Comparison of ENCODE assay signal across 15 cellular contexts in the genomic region with DNA sequence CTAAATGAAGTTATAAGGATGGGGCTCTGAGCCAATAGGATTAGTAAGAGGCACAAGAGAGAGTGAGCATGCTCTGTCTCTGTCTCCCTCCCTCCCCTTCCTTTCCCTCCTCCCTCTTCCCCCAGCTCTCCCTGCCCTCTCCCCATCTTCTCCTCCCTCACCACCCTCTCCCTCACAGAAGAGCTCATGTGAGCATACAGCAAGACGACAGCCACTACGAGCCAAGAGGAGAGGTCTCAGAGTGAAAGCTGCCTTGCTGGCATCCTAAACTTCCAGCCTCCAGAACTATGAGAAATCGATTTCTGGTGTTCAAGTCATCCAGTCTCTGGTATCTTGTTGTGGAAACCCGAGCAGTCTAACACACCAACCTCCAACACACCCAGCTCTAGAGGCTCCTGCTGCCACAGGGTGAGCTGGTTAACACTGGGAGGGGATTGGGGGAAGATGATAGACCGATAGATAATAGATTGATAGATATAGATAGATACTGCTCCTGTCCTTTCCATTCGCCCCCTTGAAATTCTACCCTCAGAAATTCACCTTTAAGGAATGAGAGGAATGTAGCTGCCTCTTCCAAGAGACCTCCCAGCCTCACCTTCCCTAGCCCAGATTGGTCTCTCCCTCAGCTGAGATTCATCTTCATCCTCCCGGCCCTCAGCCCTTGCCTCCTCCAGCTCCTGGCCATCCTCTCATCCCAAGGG. TPM values are rescaled to one million over a fixed set of nuclear protein-coding genes. Genes with fewer than 3 reads are reported as not detected.
DNase-seq lines count a peak whose midpoint lies in the region; ATAC-seq and TF ChIP-seq lines count a peak whose summit lies in the region.
"Had no signal": no experiment of that assay in that cellular context is flagged by ENCODE, and none has a peak within 500 bp of the region (broad histone marks: within the 10 kb centered on the region; RNA-seq: fewer than 3 reads in every experiment).

No MANE protein-coding gene starts in this region.

- H3K27me3 ChIP-seq in HCT116 (ENCODE audit: insufficient read depth, low read length), result no peaks in the 10 kb centered on the region
- H3K27me3 ChIP-seq: right atrium auricular region, stomach had no signal

- peak overlapping the region in 1 of 2 experiments; percentile 35; a peak in 2 of 4 replicates for H3K4me3 ChIP-seq in HCT116 (replicated peaks in 1 of 2; ENCODE audit: low read depth in 1 of 2, low read length in 2 of 2)
- no peak overlapping the region for H3K4me3 ChIP-seq in fibroblast of the aortic adventitia (ENCODE audit: low read depth, low read length)
- H3K4me3 ChIP-seq: right atrium auricular region, stomach had no signal

- POLR2A ChIA-PET in HCT116 (lab: Charles Lee), result interaction anchor here (1.2 kb wide), 1 partner anchor 25 kb away, joined by 3 read pairs; a partner anchor contains a TSS
- POLR2A ChIA-PET in WTC11 (lab: Charles Lee), result interaction anchor here (0.5 to 1.5 kb wide), 4 partner anchors 25 to 462 kb away, joined by 3 to 7 read pairs (median 4); no protein-coding TSS in a partner anchor

- CTCF ChIA-PET in HCT116 (lab: Charles Lee) (no interaction called here), WTC11 (lab: Charles Lee) (interaction anchor here (1.1 to 4.7 kb wide), 4 partner anchors 9 to 161 kb away, joined by 4 to 19 read pairs (median 4); no protein-coding TSS in a partner anchor)

- no peaks in the 10 kb centered on the region for H3K9me3 Mint-ChIP-seq in WTC11
- H3K9me3 Mint-ChIP-seq: activated B cell treated with CpG ODN at 0.5 μM for 24 hours had no signal

- H2AFZ ChIP-seq in HCT116 (ENCODE audit: low read depth, low read length, poor library complexity, severe bottlenecking), result peak overlapping the region; percentile 93

- TF ChIP-seq POLR2A in HCT116 (IDR thresholded peaks at IDR 0.05; ENCODE audit: borderline replicate concordance, extremely low read depth, insufficient read depth, insufficient read length), result no peak

- H3K9me3 ChIP-seq in HCT116 (ENCODE audit: control insufficient read depth in 1 of 2, insufficient read depth in 1 of 2, low read depth in 1 of 2, low read length in 2 of 2), result no peaks in the 10 kb centered on the region
- H3K9me3 ChIP-seq: right atrium auricular region, stomach had no signal

- H3K79me2 ChIP-seq in HCT116 (ENCODE audit: insufficient read depth, low read length), result no peaks in the 10 kb centered on the region

- H3K36me3 ChIP-seq in HCT116 (ENCODE audit: control insufficient read depth in 1 of 2, insufficient read depth in 2 of 2, low read length in 2 of 2), result no peaks in the 10 kb centered on the region
- H3K36me3 ChIP-seq: right atrium auricular region, stomach had no signal

- H3K4me1 Mint-ChIP-seq in WTC11, result peaks cover 23% of the 10 kb centered on the region
- H3K4me1 Mint-ChIP-seq: activated B cell treated with CpG ODN at 0.5 μM for 24 hours had no signal

- H3K9me2 ChIP-seq in HCT116 (ENCODE audit: insufficient read depth), result no peaks in the 10 kb centered on the region

- TF ChIP-seq RAD21 in HCT116 (IDR thresholded peaks at IDR 0.05; ENCODE audit: low read depth), result no peak

- BruUV-seq in HCT116 (replicated peaks; lab: Mats Ljungman, UMichigan), result no TSS peak

- peaks cover 3% of the 10 kb centered on the region for H3K27me3 Mint-ChIP-seq in WTC11 (ENCODE audit: low read depth)
- H3K27me3 Mint-ChIP-seq: activated naive CD8-positive, alpha-beta T cell had no signal

- no peaks in the 10 kb centered on the region for H4K20me1 ChIP-seq in HCT116 (ENCODE audit: insufficient read depth)

- H3K4me2 ChIP-seq in HCT116 (ENCODE audit: low read length), result peak overlapping the region; percentile 69

- no peaks in the 10 kb centered on the region for H3K36me3 Mint-ChIP-seq in WTC11
- H3K36me3 Mint-ChIP-seq: activated naive CD8-positive, alpha-beta T cell had no signal

- ATAC-seq in HCT116, result peak; percentile 16; the same call in 1 of the 2 replicates
- peak; percentile 44 for ATAC-seq in WTC11

- H3K4me3 Mint-ChIP-seq in WTC11, result no peak overlapping the region
- H3K4me3 Mint-ChIP-seq: activated B cell treated with CpG ODN at 0.5 μM for 24 hours; activated naive CD8-positive, alpha-beta T cell had no signal

- intact Hi-C loops in HCT116 (cut with micrococcal nuclease), result loop anchor here (5.0 kb wide), 1 partner anchor 93 kb away; no protein-coding TSS in a partner anchor

- DNase-seq in HCT116 (ENCODE audit: low read depth, low spot score) (no peak), WTC11 (ENCODE audit: low spot score) (no peak), fibroblast of the aortic adventitia (ENCODE audit: low read depth) (peak; percentile 17), retina (peak; percentile 13), NCI-H510A treated with DMSO at 0.1 percent for 48 hours (lab: John Stamatoyannopoulos, UW) (no peak), NCI-H1694 treated with DMSO at 0.1 percent for 48 hours (lab: John Stamatoyannopoulos, UW) (no peak), cerebellar nuclear complex (lab: John Stamatoyannopoulos, UW) (no peak)
- no peak for DNase-seq in activated CD4-positive, alpha-beta T cell treated with anti-CD3 and anti-CD28 coated beads for 48 hours
- DNase-seq: activated B cell treated with CpG ODN at 0.5 μM for 24 hours, DMS79 treated with DMSO at 0.1 percent for 48 hours, NCI-H2081 had no signal

- TF ChIP-seq CTCF in HCT116 (IDR thresholded peaks at IDR 0.05 in 2 of 3, conservative IDR thresholded peaks at IDR 0.05 in 1 of 3; ENCODE audit: borderline replicate concordance in 1 of 3, insufficient read depth in 1 of 3, low read depth in 2 of 3, low read length in 2 of 3) (no peak), WTC11 (IDR thresholded peaks at IDR 0.05) (no peak), fibroblast of the aortic adventitia (IDR thresholded peaks at IDR 0.05; ENCODE audit: insufficient read depth, low read length) (no peak)

- H3K4me1 ChIP-seq in HCT116 (ENCODE audit: control insufficient read depth in 1 of 2, insufficient read depth in 2 of 2, low read length in 2 of 2), result peaks cover 13 to 19% of the 10 kb centered on the region in 2 experiments

- RAD21 ChIA-PET in HCT116 (lab: Charles Lee; ENCODE audit: low non-redundant PET in 1 of 2, low total read pairs in 2 of 2, uncharacterized antibody in 2 of 2, unreplicated experiment in 2 of 2), result no interaction called here

- H3K27ac Mint-ChIP-seq in WTC11, result no peak overlapping the region
- H3K27ac Mint-ChIP-seq: activated B cell treated with CpG ODN at 0.5 μM for 24 hours; activated naive CD8-positive, alpha-beta T cell had no signal

- no peak overlapping the region for H3K27ac ChIP-seq in HCT116 (ENCODE audit: low read depth, low read length)
- H3K27ac ChIP-seq: C4-2B, right atrium auricular region had no signal

- H3K9ac ChIP-seq in HCT116 (ENCODE audit: low read length), result no peak overlapping the region

TF ChIP-seq in HCT116, 20 proteins besides CTCF, POLR2A, EP300 and RAD21:
- TF ChIP-seq JUND (IDR thresholded peaks at IDR 0.05) (no peak), EZH2phosphoT487 (IDR thresholded peaks at IDR 0.05; ENCODE audit: borderline replicate concordance) (no peak), EGR1 (IDR thresholded peaks at IDR 0.05; ENCODE audit: low read depth) (no peak)

TF ChIP-seq in WTC11, 78 proteins besides CTCF, POLR2A, EP300 and RAD21 (continues in another document):
- TF ChIP-seq ZNF416 (CRISPR knock-in tag; IDR thresholded peaks at IDR 0.05), result no peak
- TF ChIP-seq, protein P1, sequence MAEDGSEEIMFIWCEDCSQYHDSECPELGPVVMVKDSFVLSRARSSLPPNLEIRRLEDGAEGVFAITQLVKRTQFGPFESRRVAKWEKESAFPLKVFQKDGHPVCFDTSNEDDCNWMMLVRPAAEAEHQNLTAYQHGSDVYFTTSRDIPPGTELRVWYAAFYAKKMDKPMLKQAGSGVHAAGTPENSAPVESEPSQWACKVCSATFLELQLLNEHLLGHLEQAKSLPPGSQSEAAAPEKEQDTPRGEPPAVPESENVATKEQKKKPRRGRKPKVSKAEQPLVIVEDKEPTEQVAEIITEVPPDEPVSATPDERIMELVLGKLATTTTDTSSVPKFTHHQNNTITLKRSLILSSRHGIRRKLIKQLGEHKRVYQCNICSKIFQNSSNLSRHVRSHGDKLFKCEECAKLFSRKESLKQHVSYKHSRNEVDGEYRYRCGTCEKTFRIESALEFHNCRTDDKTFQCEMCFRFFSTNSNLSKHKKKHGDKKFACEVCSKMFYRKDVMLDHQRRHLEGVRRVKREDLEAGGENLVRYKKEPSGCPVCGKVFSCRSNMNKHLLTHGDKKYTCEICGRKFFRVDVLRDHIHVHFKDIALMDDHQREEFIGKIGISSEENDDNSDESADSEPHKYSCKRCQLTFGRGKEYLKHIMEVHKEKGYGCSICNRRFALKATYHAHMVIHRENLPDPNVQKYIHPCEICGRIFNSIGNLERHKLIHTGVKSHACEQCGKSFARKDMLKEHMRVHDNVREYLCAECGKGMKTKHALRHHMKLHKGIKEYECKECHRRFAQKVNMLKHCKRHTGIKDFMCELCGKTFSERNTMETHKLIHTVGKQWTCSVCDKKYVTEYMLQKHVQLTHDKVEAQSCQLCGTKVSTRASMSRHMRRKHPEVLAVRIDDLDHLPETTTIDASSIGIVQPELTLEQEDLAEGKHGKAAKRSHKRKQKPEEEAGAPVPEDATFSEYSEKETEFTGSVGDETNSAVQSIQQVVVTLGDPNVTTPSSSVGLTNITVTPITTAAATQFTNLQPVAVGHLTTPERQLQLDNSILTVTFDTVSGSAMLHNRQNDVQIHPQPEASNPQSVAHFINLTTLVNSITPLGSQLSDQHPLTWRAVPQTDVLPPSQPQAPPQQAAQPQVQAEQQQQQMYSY (CRISPR knock-in tag; IDR thresholded peaks at IDR 0.05), result no peak
- TF ChIP-seq SMAD3 (CRISPR knock-in tag; IDR thresholded peaks at IDR 0.05; ENCODE audit: borderline replicate concordance), result no peak
- TF ChIP-seq, protein P2, sequence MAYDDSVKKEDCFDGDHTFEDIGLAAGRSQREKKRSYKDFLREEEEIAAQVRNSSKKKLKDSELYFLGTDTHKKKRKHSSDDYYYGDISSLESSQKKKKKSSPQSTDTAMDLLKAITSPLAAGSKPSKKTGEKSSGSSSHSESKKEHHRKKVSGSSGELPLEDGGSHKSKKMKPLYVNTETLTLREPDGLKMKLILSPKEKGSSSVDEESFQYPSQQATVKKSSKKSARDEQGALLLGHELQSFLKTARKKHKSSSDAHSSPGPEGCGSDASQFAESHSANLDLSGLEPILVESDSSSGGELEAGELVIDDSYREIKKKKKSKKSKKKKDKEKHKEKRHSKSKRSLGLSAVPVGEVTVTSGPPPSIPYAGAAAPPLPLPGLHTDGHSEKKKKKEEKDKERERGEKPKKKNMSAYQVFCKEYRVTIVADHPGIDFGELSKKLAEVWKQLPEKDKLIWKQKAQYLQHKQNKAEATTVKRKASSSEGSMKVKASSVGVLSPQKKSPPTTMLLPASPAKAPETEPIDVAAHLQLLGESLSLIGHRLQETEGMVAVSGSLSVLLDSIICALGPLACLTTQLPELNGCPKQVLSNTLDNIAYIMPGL (CRISPR knock-in tag; IDR thresholded peaks at IDR 0.05), result no peak

RNA-seq across cellular contexts. Expression of a gene that starts 25.8 kb away (rescaled TPM):
- total RNA-seq in HCT116 (2021; ENCODE audit: unreplicated experiment), result 123 TPM
- polyA plus RNA-seq in HCT116 (2012), result 134 and 167 TPM in 2 replicates
- 196 to 198 TPM (median 197 TPM) in 3 replicates for total RNA-seq in WTC11 (2021)
- total RNA-seq in fibroblast of the aortic adventitia (ENCODE audit: low replicate concordance), result 94.0 and 114 TPM in 2 replicates

Comparison
In these comparisons a context has a peak if more than half of its experiments do, and no peak if none do; other contexts are left out.
1. DNase-seq: peak in fibroblast of the aortic adventitia (single experiment) and retina (single experiment); none in HCT116 (single experiment), WTC11 (single experiment), NCI-H510A treated with DMSO at 0.1 percent for 48 hours (single experiment), activated CD4-positive, alpha-beta T cell treated with anti-CD3 and anti-CD28 coated beads for 48 hours (single experiment), NCI-H1694 treated with DMSO at 0.1 percent for 48 hours (single experiment) and cerebellar nuclear complex (0 of 2).